20 cellular contexts compared by ENCODE assay signal in the genomic region with DNA sequence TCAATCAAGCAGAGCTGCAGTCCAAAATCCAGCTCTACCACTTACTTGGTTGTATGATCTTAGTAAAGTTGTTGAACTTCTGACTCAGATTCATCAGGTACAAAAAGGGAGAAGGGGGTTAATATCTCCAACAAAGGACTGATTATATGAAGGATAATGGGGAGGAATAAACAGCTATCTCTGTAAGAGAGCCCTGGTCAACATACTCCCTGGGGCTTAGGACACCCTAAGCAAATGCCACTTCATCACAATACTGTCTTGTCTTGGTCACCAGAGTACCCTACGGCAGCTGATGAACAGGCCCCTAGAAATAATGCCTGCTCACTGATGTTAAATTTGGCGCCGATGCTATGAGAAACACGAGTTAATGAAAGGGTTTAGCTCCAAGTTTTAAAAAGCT.
"Had no signal": no experiment of that assay in that cellular context is flagged by ENCODE, and none has a peak within 500 bp of the region (broad histone marks: within the 10 kb centered on the region; RNA-seq: fewer than 3 reads in every experiment).

No MANE protein-coding gene starts in this region.

- H3K4me3 ChIP-seq: coronary artery, mucosa of descending colon, right atrium auricular region, smooth muscle cell, tibial artery, upper lobe of right lung had no signal

- H3K27ac Mint-ChIP-seq: endodermal cell; naive thymus-derived CD8-positive, alpha-beta T cell; stimulated activated effector memory CD8-positive, alpha-beta T cell treated with anti-CD3 and anti-CD28 coated beads, Interleukin-12 subunit alpha, Interleukin-12 subunit beta, amount 100 ng/mL, for 72 hours had no signal

- FAIRE-seq: endothelial cell of umbilical vein, islet of Langerhans had no signal

- H3K9me3 Mint-ChIP-seq: endodermal cell; stimulated activated effector memory CD8-positive, alpha-beta T cell treated with anti-CD3 and anti-CD28 coated beads, Interleukin-12 subunit alpha, Interleukin-12 subunit beta, amount 100 ng/mL, for 72 hours had no signal

- H3K4me1 Mint-ChIP-seq: naive thymus-derived CD8-positive, alpha-beta T cell; stimulated activated effector memory CD8-positive, alpha-beta T cell treated with anti-CD3 and anti-CD28 coated beads, Interleukin-12 subunit alpha, Interleukin-12 subunit beta, amount 100 ng/mL, for 72 hours had no signal

- H3K4me2 ChIP-seq: smooth muscle cell had no signal

- H3K27me3 ChIP-seq: foreskin keratinocyte, right atrium auricular region, tibial artery, upper lobe of right lung had no signal

- H3K27ac ChIP-seq: coronary artery, foreskin keratinocyte, right atrium auricular region, upper lobe of right lung had no signal

- DNase-seq: central memory CD4-positive, alpha-beta T cell; effector CD4-positive, alpha-beta T cell; endodermal cell; erythroblast; foreskin keratinocyte; head of caudate nucleus; hippocampal formation; mucosa of descending colon; naive thymus-derived CD8-positive, alpha-beta T cell; stimulated activated CD4-positive, alpha-beta T cell treated with anti-CD3 and anti-CD28 coated beads, Interleukin-4, amount 100 ng/mL, for 1 hour; stimulated activated CD8-positive, alpha-beta memory T cell treated with anti-CD3 and anti-CD28 coated beads, Interleukin-4, amount 100 ng/mL, for 48 hours; stimulated activated naive CD8-positive, alpha-beta T cell treated with anti-CD3 and anti-CD28 coated beads, Interleukin-15, Interleukin-2, amounts not matched to agents 100 U/mL and 50 U/mL, for 24 hours; tibial artery; upper lobe of right lung had no signal

- H3K36me3 ChIP-seq: right atrium auricular region, upper lobe of right lung had no signal

- H3K4me3 Mint-ChIP-seq: endodermal cell; naive thymus-derived CD8-positive, alpha-beta T cell; stimulated activated effector memory CD8-positive, alpha-beta T cell treated with anti-CD3 and anti-CD28 coated beads, Interleukin-12 subunit alpha, Interleukin-12 subunit beta, amount 100 ng/mL, for 72 hours had no signal

- H3K9me3 ChIP-seq: mucosa of descending colon, right atrium auricular region, tibial artery, upper lobe of right lung had no signal

- H3K36me3 Mint-ChIP-seq: naive thymus-derived CD8-positive, alpha-beta T cell; stimulated activated effector memory CD8-positive, alpha-beta T cell treated with anti-CD3 and anti-CD28 coated beads, Interleukin-12 subunit alpha, Interleukin-12 subunit beta, amount 100 ng/mL, for 72 hours had no signal

- H3K4me1 ChIP-seq: foreskin keratinocyte, upper lobe of right lung had no signal

- ATAC-seq: foreskin keratinocyte; mucosa of descending colon; naive thymus-derived CD8-positive, alpha-beta T cell; stimulated activated effector memory CD8-positive, alpha-beta T cell treated with anti-CD3 and anti-CD28 coated beads, Interleukin-12 subunit alpha, Interleukin-12 subunit beta, amount 100 ng/mL, for 72 hours; stimulated activated naive CD8-positive, alpha-beta T cell treated with anti-CD3 and anti-CD28 coated beads, Interleukin-15, Interleukin-2, amounts not matched to agents 100 U/mL and 50 U/mL, for 24 hours; upper lobe of right lung had no signal
